Comparison of ENCODE assay signal across 8 cellular contexts in the genomic region with DNA sequence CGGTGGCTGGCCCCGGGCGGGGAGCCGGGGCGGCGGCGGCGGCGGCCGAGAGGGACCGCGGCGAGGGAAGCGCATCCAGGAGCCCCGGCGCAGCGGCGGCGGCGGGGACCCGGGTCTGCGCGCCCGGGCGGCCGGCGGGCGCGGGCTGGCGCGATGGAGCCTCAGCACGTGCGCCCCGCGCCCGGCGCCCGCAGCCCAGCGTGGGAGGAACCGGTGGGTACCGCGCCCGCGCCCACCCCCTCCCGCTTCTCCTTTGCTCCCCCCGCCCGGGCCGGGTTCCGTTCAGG. TPM values are rescaled to one million over a fixed set of nuclear protein-coding genes. Genes with fewer than 3 reads are reported as not detected.
DNase-seq lines count a peak whose midpoint lies in the region; ATAC-seq, FAIRE-seq and TF ChIP-seq lines count a peak whose summit lies in the region.

No MANE protein-coding gene starts in this region.

- CTCF ChIA-PET in PC-3 (lab: Charles Lee): no interaction called here

- H3K4me1 ChIP-seq in PC-3 (ENCODE audit: insufficient read depth, low read length) (peaks cover 22% of the 10 kb centered on the region), small intestine (ENCODE audit: control insufficient read depth in 2 of 2, insufficient read depth in 1 of 2, low read depth in 1 of 2, low read length in 1 of 2) (peaks cover 0 to 1% of the 10 kb centered on the region in 2 donors)

- H3K27ac ChIP-seq in PC-3 (ENCODE audit: low read length) (peak overlapping the region; percentile 53), small intestine (ENCODE audit: low read depth in 1 of 2, low read length in 1 of 2) (peak overlapping the region; percentile 53 to 75)

- 0 to 1% (median 0%) methylated on average over 4 to 49 of the region's 49 CpGs for WGBS in small intestine, 3 donors

- FAIRE-seq in small intestine (lab: Jason Lieb, UNC): no peak

- no peaks in the 10 kb centered on the region for H3K9me3 ChIP-seq in PC-3 (ENCODE audit: low read length)
- no peaks in the 10 kb centered on the region for H3K9me3 ChIP-seq in small intestine (ENCODE audit: control insufficient read depth, low read depth)

- H3K4me2 ChIP-seq in PC-3 (ENCODE audit: low read length): peak overlapping the region; percentile 90

- intact Hi-C loops in PC-3 (cut with micrococcal nuclease): loop anchor here (1.0 to 10.0 kb wide), 5 partner anchors 80 to 373 kb away; a partner anchor contains a TSS
- intact Hi-C loops in posterior vena cava (cut with DNase I): loop anchor here in 1 of 2 donors (10.0 kb wide), 1 partner anchor 64 kb away; no protein-coding TSS in a partner anchor

- ATAC-seq in GM19452 (IDR thresholded peaks at IDR 0.05; ENCODE audit: unreplicated experiment): peak; percentile 18
- no peak for ATAC-seq in PC-3
- ATAC-seq in GM18868 (IDR thresholded peaks at IDR 0.05; ENCODE audit: unreplicated experiment): no peak

- no peaks in the 10 kb centered on the region for H3K9me2 ChIP-seq in PC-3 (replicated peaks; ENCODE audit: low read length)

- no peaks in the 10 kb centered on the region for H3K27me3 ChIP-seq in PC-3 (ENCODE audit: low read length)
- H3K27me3 ChIP-seq in small intestine (ENCODE audit: control insufficient read depth in 2 of 2, insufficient read depth in 2 of 2, low read length in 2 of 2): no peaks in the 10 kb centered on the region

- peak overlapping the region; percentile 75 for H3K9ac ChIP-seq in PC-3 (ENCODE audit: low read length)

- peak overlapping the region; percentile 82; the same call in 1 of the 2 replicates for H2AFZ ChIP-seq in PC-3 (ENCODE audit: low read length)

- peak overlapping the region; percentile 84 for H3K4me3 ChIP-seq in PC-3 (ENCODE audit: low read length)
- peak overlapping the region; percentile 67 for H3K4me3 ChIP-seq in fibroblast of mammary gland (ENCODE audit: control insufficient read depth, low read depth, low read length)
- peak overlapping the region; percentile 87 to 92 for H3K4me3 ChIP-seq in small intestine (ENCODE audit: low read depth in 1 of 2, low read length in 2 of 2)

- no peaks in the 10 kb centered on the region for H3F3A ChIP-seq in PC-3 (ENCODE audit: low read length, unreplicated experiment)

- H4K20me1 ChIP-seq in PC-3 (ENCODE audit: low read length): no peaks in the 10 kb centered on the region

- BruUV-seq in PC-3 (replicated peaks; lab: Mats Ljungman, UMichigan): no TSS peak

- H3K79me2 ChIP-seq in PC-3 (ENCODE audit: low read length): peaks cover 47% of the 10 kb centered on the region

- POLR2A ChIA-PET in PC-3 (lab: Charles Lee; ENCODE audit: unreplicated experiment): no interaction called here

- TF ChIP-seq CTCF in PC-3 (conservative IDR thresholded peaks at IDR 0.05; ENCODE audit: low read depth, low read length) (no peak), fibroblast of mammary gland (conservative IDR thresholded peaks at IDR 0.05; ENCODE audit: control insufficient read depth, insufficient read depth, low read depth, low read length) (no peak)

- DNase-seq in PC-3 (no peak), fibroblast of mammary gland (ENCODE audit: low read depth) (no peak), small intestine (no peak), Ammon's horn (ENCODE audit: low spot score) (no peak), posterior vena cava (ENCODE audit: low spot score) (no peak)
- DNase-seq in activated CD8-positive, alpha-beta memory T cell treated with anti-CD3 and anti-CD28 coated beads, Interleukin-2, amount 50 U/mL, for 4 hours: no peak

- no peaks in the 10 kb centered on the region for H3K36me3 ChIP-seq in PC-3 (ENCODE audit: low read depth, low read length)
- H3K36me3 ChIP-seq in small intestine (ENCODE audit: control insufficient read depth in 2 of 2, insufficient read depth in 2 of 2, low read length in 2 of 2): no peaks in the 10 kb centered on the region

RNA-seq across cellular contexts. Expression of a gene that starts 7.8 kb away (rescaled TPM):
- total RNA-seq in PC-3 (2014; rRNA removed): 4.5 and 5.9 TPM in 2 replicates
- polyA plus RNA-seq in small intestine: 1 to 10 TPM in 1 of 3 donors, under 1 TPM in 2; 0.45 to 3.4 (median 0.54) TPM
- 10 to 100 TPM; 15.0 to 29.4 TPM for total RNA-seq in posterior vena cava
